ENCODE assay signal across 8 cellular contexts in genomic region chr21:6058997-6059396, GRCh38.
A peak's percentile ranks its signal among the peaks of the same experiment; 100 is the strongest.
DNase-seq lines count a peak whose midpoint lies in the region; ATAC-seq and TF ChIP-seq lines count a peak whose summit lies in the region.
"Not testable (repeated sequence)": the region's sequence is repeated elsewhere in the genome, so short reads cannot be mapped to it uniquely, and the experiment has no call there.

No MANE protein-coding gene starts in this region.

- H3K27me3 ChIP-seq in body of pancreas; heart left ventricle; right cardiac atrium (ENCODE audit: control insufficient read depth, insufficient read depth); left lung; psoas muscle (ENCODE audit: insufficient read depth in 3 of 3, low read length in 2 of 3); gastrocnemius medialis: not testable (repeated sequence)

- not testable (repeated sequence) for H3K27ac ChIP-seq in body of pancreas; heart left ventricle; right cardiac atrium (ENCODE audit: low read length); left lung; psoas muscle; gastrocnemius medialis

- not testable (repeated sequence) for H3K4me1 ChIP-seq in body of pancreas; heart left ventricle; right cardiac atrium (ENCODE audit: control insufficient read depth, insufficient read depth, low read length); left lung; psoas muscle; gastrocnemius medialis

- ATAC-seq in body of pancreas (peak; percentile 17), Right ventricle myocardium inferior (peak; percentile 16), heart left ventricle (peak; percentile 40 to 79 (median 63)), left cardiac atrium (peak; percentile 52 to 57), right cardiac atrium (peak; percentile 63 to 74), left lung (peak; percentile 9), psoas muscle (peak in 3 of 4 donors; percentile 20 to 45 (median 38)), gastrocnemius medialis (peak; percentile 49 to 78)

- not testable (repeated sequence) for H3K4me3 ChIP-seq in body of pancreas; heart left ventricle; right cardiac atrium (ENCODE audit: low read length); left lung; psoas muscle; gastrocnemius medialis

- TF ChIP-seq CTCF in body of pancreas (IDR thresholded peaks at IDR 0.05); heart left ventricle (IDR thresholded peaks at IDR 0.05); left lung (IDR thresholded peaks at IDR 0.05); psoas muscle (IDR thresholded peaks at IDR 0.05); gastrocnemius medialis (IDR thresholded peaks at IDR 0.05 in 4 of 5, conservative IDR thresholded peaks at IDR 0.05 in 1 of 5): not testable (repeated sequence)

- not testable (repeated sequence) for TF ChIP-seq POLR2A in body of pancreas (IDR thresholded peaks at IDR 0.05); heart left ventricle (IDR thresholded peaks at IDR 0.05); gastrocnemius medialis (IDR thresholded peaks at IDR 0.05)

- H3K36me3 ChIP-seq in body of pancreas (replicated peaks in 1 of 2; ENCODE audit: insufficient read depth in 1 of 2, low read depth in 2 of 2); heart left ventricle; left lung; psoas muscle (ENCODE audit: insufficient read depth in 1 of 2, low read depth in 1 of 2); gastrocnemius medialis: not testable (repeated sequence)

- WGBS in body of pancreas, 2 donors, result no CpG with 5 or more reads among the region's 9 CpGs
- no CpG with 5 or more reads among the region's 9 CpGs for WGBS in heart left ventricle, 4 donors
- no CpG with 5 or more reads among the region's 9 CpGs for WGBS in right cardiac atrium
- WGBS in psoas muscle, 3 donors, result no CpG with 5 or more reads among the region's 9 CpGs

- not testable (repeated sequence) for DNase-seq in body of pancreas; Right ventricle myocardium inferior (ENCODE audit: missing footprints); heart left ventricle; left cardiac atrium; right cardiac atrium; left lung; psoas muscle; gastrocnemius medialis

- intact Hi-C loops in body of pancreas (cut with DNase I); Right ventricle myocardium inferior (cut with DNase I); heart left ventricle (cut with DNase I); left cardiac atrium (cut with DNase I); right cardiac atrium (cut with DNase I); left lung (cut with DNase I); psoas muscle (cut with DNase I); gastrocnemius medialis (cut with DNase I; ENCODE audit: low total_unique reads): not testable (repeated sequence)

- in situ Hi-C loops in gastrocnemius medialis (cut with MboI; ENCODE audit: low sequenced_read_pairs in 4 of 4), result not testable (repeated sequence)

- not testable (repeated sequence) for H3K9me3 ChIP-seq in body of pancreas; heart left ventricle; right cardiac atrium (ENCODE audit: control insufficient read depth, low read length); left lung; psoas muscle; gastrocnemius medialis

Comparison
In these comparisons a context has a peak if more than half of its experiments do, and no peak if none do; other contexts are left out.
1. ATAC-seq: peak in every context shown above with its lines; median percentile 68 in right cardiac atrium; 64 in gastrocnemius medialis; 63 in heart left ventricle; 54 in left cardiac atrium; 38 in psoas muscle; 17 in body of pancreas; 16 in Right ventricle myocardium inferior; 9 in left lung.